In the genomic region with DNA sequence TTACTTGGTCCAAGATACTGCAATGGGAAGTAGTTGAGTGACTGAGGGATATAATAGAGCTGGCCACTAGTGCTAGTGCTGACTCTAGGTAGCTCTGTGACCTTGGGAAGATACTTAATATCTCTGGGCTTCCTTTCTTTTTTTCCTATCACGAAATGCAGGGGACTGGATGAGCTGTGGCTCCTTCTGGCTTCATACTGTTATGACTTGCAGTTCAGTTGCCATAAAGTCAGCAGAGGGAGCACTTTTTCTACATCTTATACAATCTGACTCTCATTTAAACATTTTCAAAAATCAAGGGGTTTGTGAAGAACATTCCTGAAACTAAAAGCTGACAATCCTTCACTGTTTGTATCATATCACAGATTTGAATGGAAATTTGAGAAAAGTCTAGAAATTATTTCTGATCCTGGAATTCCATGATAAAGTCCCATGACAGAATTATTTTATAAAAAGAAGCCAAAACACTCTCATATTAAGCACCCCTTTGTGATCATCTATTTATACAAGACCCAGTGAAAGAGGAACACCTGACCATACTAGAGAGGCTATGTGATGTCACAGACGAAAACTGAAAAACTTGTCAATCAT, we compare ENCODE assay signal across 8 cellular contexts. TPM values are rescaled to one million over a fixed set of nuclear protein-coding genes. Genes with fewer than 3 reads are reported as not detected.
A peak's percentile ranks its signal among the peaks of the same experiment; 100 is the strongest.
DNase-seq lines count a peak whose midpoint lies in the region; ATAC-seq lines count a peak whose summit lies in the region.

No MANE protein-coding gene starts in this region.

- peaks cover 23 to 31% (median 24%) of the 10 kb centered on the region in 3 donors for H3K4me1 Mint-ChIP-seq in CD8-positive, alpha-beta memory T cell

- H3K4me3 ChIP-seq in GM23248 = no peak overlapping the region
- H3K4me3 ChIP-seq in CD8-positive, alpha-beta memory T cell (ENCODE audit: low read length) = no peak overlapping the region

- peaks cover 62 to 83% of the 10 kb centered on the region in 2 donors for H3K27me3 Mint-ChIP-seq in CD8-positive, alpha-beta memory T cell

- H3K9me2 ChIP-seq in GM23248 (ENCODE audit: insufficient read depth) = no peaks in the 10 kb centered on the region

- no peak overlapping the region for H3K27ac ChIP-seq in GM23248
- H3K27ac ChIP-seq in CD8-positive, alpha-beta memory T cell (ENCODE audit: low read depth, low read length) = no peak overlapping the region

- DNase-seq in COLO668 (lab: John Stamatoyannopoulos, UW; ENCODE audit: unreplicated experiment) (peak; percentile 6), GM23248 (peak; percentile 83), NCI-H69 (lab: John Stamatoyannopoulos, UW) (peak; percentile 19), cerebellar cortex (ENCODE audit: low spot score) (peak; percentile 87), midbrain (lab: John Stamatoyannopoulos, UW) (peak; percentile 85)
- DNase-seq in CD8-positive, alpha-beta memory T cell = no peak
- no peak for DNase-seq in activated CD4-positive, CD25-positive, alpha-beta regulatory T cell (lab: John Stamatoyannopoulos, UW)

- POLR2A ChIA-PET in CD8-positive, alpha-beta memory T cell (lab: Charles Lee) = no interaction called here

- peaks cover 0 to 4% (median 0%) of the 10 kb centered on the region in 5 donors for H3K9me3 Mint-ChIP-seq in CD8-positive, alpha-beta memory T cell

- peaks cover 13% of the 10 kb centered on the region for H3K4me1 ChIP-seq in GM23248 (ENCODE audit: insufficient read depth)
- H3K4me1 ChIP-seq in CD8-positive, alpha-beta memory T cell (ENCODE audit: insufficient read depth, low read length) = peaks cover 20% of the 10 kb centered on the region

- H3K79me2 ChIP-seq in GM23248 (ENCODE audit: insufficient read depth) = no peaks in the 10 kb centered on the region

- H3F3A ChIP-seq in GM23248 (ENCODE audit: insufficient read depth) = peaks cover 22% of the 10 kb centered on the region

- no peak overlapping the region for H3K27ac Mint-ChIP-seq in CD8-positive, alpha-beta memory T cell

- no peaks in the 10 kb centered on the region for H3K9me3 ChIP-seq in GM23248 (ENCODE audit: low read depth)
- H3K9me3 ChIP-seq in CD8-positive, alpha-beta memory T cell (ENCODE audit: low read length) = no peaks in the 10 kb centered on the region

- in situ Hi-C loops in GM23248 (cut with MboI) = loop anchor here (10.0 kb wide), 1 partner anchor 535 kb away; no protein-coding TSS in a partner anchor

- no peaks in the 10 kb centered on the region for H3K36me3 Mint-ChIP-seq in CD8-positive, alpha-beta memory T cell

- no peaks in the 10 kb centered on the region for H4K20me1 ChIP-seq in GM23248 (ENCODE audit: insufficient read depth)

- no peak overlapping the region for H3K4me2 ChIP-seq in GM23248 (ENCODE audit: unreplicated experiment)

- no peak overlapping the region for H2AFZ ChIP-seq in GM23248

- H3K27me3 ChIP-seq in GM23248 (replicated peaks; ENCODE audit: insufficient read depth) = no peaks in the 10 kb centered on the region
- H3K27me3 ChIP-seq in CD8-positive, alpha-beta memory T cell (ENCODE audit: insufficient read depth, low read length, poor library complexity, severe bottlenecking) = peaks cover 28% of the 10 kb centered on the region

- WGBS in GM23248 (ENCODE audit: low coverage in 1 of 2, low lambda C conversion rate in 2 of 2, missing lambda C conversion rate in 2 of 2), 2 experiments = 3 to 13% methylated on average over 2 of the region's 2 CpGs

- no peak overlapping the region for H3K9ac ChIP-seq in GM23248

- CTCF ChIA-PET in CD8-positive, alpha-beta memory T cell (lab: Charles Lee) = interaction anchor here (0.7 kb wide), 1 partner anchor 12 kb away, joined by 4 read pairs; no protein-coding TSS in a partner anchor

- ATAC-seq in GM18511 (IDR thresholded peaks at IDR 0.05; ENCODE audit: unreplicated experiment) = no peak

- no peaks in the 10 kb centered on the region for H3K36me3 ChIP-seq in GM23248 (ENCODE audit: low read depth)
- H3K36me3 ChIP-seq in CD8-positive, alpha-beta memory T cell (ENCODE audit: insufficient read depth, low read length) = no peaks in the 10 kb centered on the region

- no peak overlapping the region for H3K4me3 Mint-ChIP-seq in CD8-positive, alpha-beta memory T cell

RNA-seq across cellular contexts. Expression of gene BHLHE41, which starts 5.4 kb away (rescaled TPM):
- 0.76 and 1.6 TPM in 2 replicates for total RNA-seq in GM23248 (2014; rRNA removed; shearing (Covaris generic))
- 1.3 and 1.7 TPM in 2 replicates for polyA plus RNA-seq in GM23248 (2016; fragmentation: Nextera tagmentation; extraction: Ambion mirVana)
- total RNA-seq in CD8-positive, alpha-beta memory T cell = not detected
- not detected for polyA plus RNA-seq in CD8-positive, alpha-beta memory T cell

Comparison
In these comparisons a context has a peak if more than half of its experiments do, and no peak if none do; other contexts are left out.
1. DNase-seq: peak in COLO668 (single experiment), GM23248 (single experiment), NCI-H69 (single experiment), cerebellar cortex (single experiment) and midbrain (single experiment); none in CD8-positive, alpha-beta memory T cell (0 of 5) and activated CD4-positive, CD25-positive, alpha-beta regulatory T cell (0 of 4).